ENCODE assay signal across 8 cellular contexts in the genomic region with DNA sequence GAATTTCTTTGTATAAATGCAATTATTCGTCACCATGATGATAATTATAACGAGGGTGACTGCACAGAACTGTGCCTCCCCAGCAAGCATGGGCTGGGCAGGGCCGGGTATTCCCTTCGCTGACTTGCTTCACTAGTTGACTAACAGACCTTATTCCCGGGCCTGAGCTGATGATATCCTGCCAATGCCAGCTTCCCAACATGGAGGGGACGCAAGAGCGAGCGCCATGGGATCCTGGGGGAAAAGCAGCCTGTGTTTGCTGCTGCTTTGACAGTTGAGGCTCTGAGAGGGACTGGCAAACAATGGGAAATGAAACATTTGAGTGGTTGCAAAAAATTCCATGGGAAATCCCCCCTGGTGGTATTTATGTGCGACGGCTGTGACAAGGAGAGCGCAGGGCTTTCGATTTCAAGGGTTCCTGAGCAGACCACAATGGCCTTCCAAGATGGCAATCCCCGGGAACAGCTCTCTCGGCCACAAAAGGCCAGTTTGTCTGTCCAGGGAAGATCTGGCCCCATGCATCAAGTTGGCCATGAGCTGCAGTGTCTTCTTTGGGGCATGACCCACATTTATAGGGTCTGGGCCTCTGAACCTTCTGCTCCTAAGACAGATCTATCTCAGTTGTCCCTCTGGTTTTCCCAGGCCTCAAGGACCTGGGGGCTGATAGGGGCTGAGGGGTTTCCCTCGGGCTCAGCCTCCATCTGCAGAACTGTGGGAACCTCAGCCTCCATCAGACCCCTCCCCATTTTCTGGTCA. TPM values are rescaled to one million over a fixed set of nuclear protein-coding genes. Genes with fewer than 3 reads are reported as not detected.
DNase-seq lines count a peak whose midpoint lies in the region; ATAC-seq and TF ChIP-seq lines count a peak whose summit lies in the region.

No MANE protein-coding gene starts in this region.

- CTCF ChIA-PET in activated CD8-positive, alpha-beta memory T cell treated with anti-CD3 and anti-CD28 coated beads, Interleukin-2, amount 10 ng/mL, durations not matched to agents 7 days and 5 days (lab: Charles Lee): interaction anchor here (2.2 to 4.3 kb wide), 2 partner anchors 21 to 64 kb away, joined by 4 to 23 read pairs; a partner anchor contains a TSS
- CTCF ChIA-PET in WTC11 (lab: Charles Lee): no interaction called here

- H3K36me3 Mint-ChIP-seq in activated CD8-positive, alpha-beta memory T cell treated with anti-CD3 and anti-CD28 coated beads, Interleukin-2, amount 10 ng/mL, durations not matched to agents 7 days and 5 days: peaks cover 4% of the 10 kb centered on the region
- H3K36me3 Mint-ChIP-seq in WTC11: no peaks in the 10 kb centered on the region

- H3K27ac Mint-ChIP-seq in activated CD8-positive, alpha-beta memory T cell treated with anti-CD3 and anti-CD28 coated beads, Interleukin-2, amount 10 ng/mL, durations not matched to agents 7 days and 5 days: peak overlapping the region; percentile 81
- peak overlapping the region; percentile 54; the same call in 1 of the 2 replicates for H3K27ac Mint-ChIP-seq in WTC11
- peak overlapping the region in 1 of 2 donors; percentile 69 for H3K27ac Mint-ChIP-seq in stimulated activated naive CD8-positive, alpha-beta T cell treated with anti-CD3 and anti-CD28 coated beads, Interleukin-15, amount 100 ng/mL, for 72 hours

- no peak for DNase-seq in activated CD8-positive, alpha-beta memory T cell treated with anti-CD3 and anti-CD28 coated beads, Interleukin-2, amount 10 ng/mL, durations not matched to agents 7 days and 5 days
- DNase-seq in activated CD8-positive, alpha-beta memory T cell treated with anti-CD3 and anti-CD28 coated beads, Interleukin-2, amount 50 U/mL, for 48 hours: no peak
- no peak for DNase-seq in WTC11 (ENCODE audit: low spot score)
- no peak for DNase-seq in stimulated activated naive CD8-positive, alpha-beta T cell treated with anti-CD3 and anti-CD28 coated beads, Interleukin-15, amount 100 ng/mL, for 72 hours
- DNase-seq in amygdala (lab: John Stamatoyannopoulos, UW): no peak
- no peak for DNase-seq in NCI-H1694 treated with DMSO at 0.1 percent for 48 hours (lab: John Stamatoyannopoulos, UW)

- peaks cover 48% of the 10 kb centered on the region for H3K4me1 Mint-ChIP-seq in activated CD8-positive, alpha-beta memory T cell treated with anti-CD3 and anti-CD28 coated beads, Interleukin-2, amount 10 ng/mL, durations not matched to agents 7 days and 5 days
- peaks cover 63% of the 10 kb centered on the region for H3K4me1 Mint-ChIP-seq in WTC11
- peaks cover 70% of the 10 kb centered on the region for H3K4me1 Mint-ChIP-seq in stimulated activated naive CD8-positive, alpha-beta T cell treated with anti-CD3 and anti-CD28 coated beads, Interleukin-15, amount 100 ng/mL, for 72 hours

- peak overlapping the region; percentile 33 for H3K4me3 Mint-ChIP-seq in activated CD8-positive, alpha-beta memory T cell treated with anti-CD3 and anti-CD28 coated beads, Interleukin-2, amount 10 ng/mL, durations not matched to agents 7 days and 5 days
- no peak overlapping the region for H3K4me3 Mint-ChIP-seq in WTC11
- peak overlapping the region; percentile 71 to 73 for H3K4me3 Mint-ChIP-seq in stimulated activated naive CD8-positive, alpha-beta T cell treated with anti-CD3 and anti-CD28 coated beads, Interleukin-15, amount 100 ng/mL, for 72 hours

- ATAC-seq in activated CD8-positive, alpha-beta memory T cell treated with anti-CD3 and anti-CD28 coated beads, Interleukin-2, amount 10 ng/mL, durations not matched to agents 7 days and 5 days: no peak
- ATAC-seq in HG02798 (IDR thresholded peaks at IDR 0.05; ENCODE audit: poor library complexity, unreplicated experiment) (peak; percentile 30), WTC11 (no peak), GM18858 (IDR thresholded peaks at IDR 0.05; ENCODE audit: unreplicated experiment) (no peak)
- peak; percentile 23 for ATAC-seq in stimulated activated naive CD8-positive, alpha-beta T cell treated with anti-CD3 and anti-CD28 coated beads, Interleukin-15, amount 100 ng/mL, for 72 hours

- TF ChIP-seq CTCF in WTC11 (IDR thresholded peaks at IDR 0.05): no peak

- peaks cover 2% of the 10 kb centered on the region for H3K27me3 Mint-ChIP-seq in activated CD8-positive, alpha-beta memory T cell treated with anti-CD3 and anti-CD28 coated beads, Interleukin-2, amount 10 ng/mL, durations not matched to agents 7 days and 5 days
- H3K27me3 Mint-ChIP-seq in WTC11 (ENCODE audit: low read depth): 0 out of 2 replicates have a peak, but pooled peaks cover 3% of the 10 kb centered on the region
- H3K27me3 Mint-ChIP-seq in stimulated activated naive CD8-positive, alpha-beta T cell treated with anti-CD3 and anti-CD28 coated beads, Interleukin-15, amount 100 ng/mL, for 72 hours: no peaks in the 10 kb centered on the region

- POLR2A ChIA-PET in WTC11 (lab: Charles Lee): no interaction called here

- no peaks in the 10 kb centered on the region for H3K9me3 Mint-ChIP-seq in activated CD8-positive, alpha-beta memory T cell treated with anti-CD3 and anti-CD28 coated beads, Interleukin-2, amount 10 ng/mL, durations not matched to agents 7 days and 5 days (ENCODE audit: low read depth)
- no peaks in the 10 kb centered on the region for H3K9me3 Mint-ChIP-seq in WTC11
- H3K9me3 Mint-ChIP-seq in stimulated activated naive CD8-positive, alpha-beta T cell treated with anti-CD3 and anti-CD28 coated beads, Interleukin-15, amount 100 ng/mL, for 72 hours: no peaks in the 10 kb centered on the region

TF ChIP-seq in WTC11, 78 proteins besides CTCF, POLR2A, EP300 and RAD21:
- TF ChIP-seq ZNF232 (CRISPR knock-in tag; IDR thresholded peaks at IDR 0.05) (no peak), JAZF1 (CRISPR knock-in tag; IDR thresholded peaks at IDR 0.05) (no peak), ESRRA (CRISPR knock-in tag; IDR thresholded peaks at IDR 0.05; ENCODE audit: borderline replicate concordance) (no peak), PRRX2 (CRISPR knock-in tag; IDR thresholded peaks at IDR 0.05) (no peak), ZNF121 (CRISPR knock-in tag; IDR thresholded peaks at IDR 0.05) (no peak), ELF4 (CRISPR knock-in tag; IDR thresholded peaks at IDR 0.05; ENCODE audit: low read depth) (no peak), ETV6 (CRISPR knock-in tag; IDR thresholded peaks at IDR 0.05) (no peak), ZBTB21 (CRISPR knock-in tag; IDR thresholded peaks at IDR 0.05; ENCODE audit: borderline replicate concordance) (no peak)
- TF ChIP-seq, protein P1, sequence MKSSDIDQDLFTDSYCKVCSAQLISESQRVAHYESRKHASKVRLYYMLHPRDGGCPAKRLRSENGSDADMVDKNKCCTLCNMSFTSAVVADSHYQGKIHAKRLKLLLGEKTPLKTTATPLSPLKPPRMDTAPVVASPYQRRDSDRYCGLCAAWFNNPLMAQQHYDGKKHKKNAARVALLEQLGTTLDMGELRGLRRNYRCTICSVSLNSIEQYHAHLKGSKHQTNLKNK (CRISPR knock-in tag; IDR thresholded peaks at IDR 0.05): no peak
- TF ChIP-seq, protein P2, sequence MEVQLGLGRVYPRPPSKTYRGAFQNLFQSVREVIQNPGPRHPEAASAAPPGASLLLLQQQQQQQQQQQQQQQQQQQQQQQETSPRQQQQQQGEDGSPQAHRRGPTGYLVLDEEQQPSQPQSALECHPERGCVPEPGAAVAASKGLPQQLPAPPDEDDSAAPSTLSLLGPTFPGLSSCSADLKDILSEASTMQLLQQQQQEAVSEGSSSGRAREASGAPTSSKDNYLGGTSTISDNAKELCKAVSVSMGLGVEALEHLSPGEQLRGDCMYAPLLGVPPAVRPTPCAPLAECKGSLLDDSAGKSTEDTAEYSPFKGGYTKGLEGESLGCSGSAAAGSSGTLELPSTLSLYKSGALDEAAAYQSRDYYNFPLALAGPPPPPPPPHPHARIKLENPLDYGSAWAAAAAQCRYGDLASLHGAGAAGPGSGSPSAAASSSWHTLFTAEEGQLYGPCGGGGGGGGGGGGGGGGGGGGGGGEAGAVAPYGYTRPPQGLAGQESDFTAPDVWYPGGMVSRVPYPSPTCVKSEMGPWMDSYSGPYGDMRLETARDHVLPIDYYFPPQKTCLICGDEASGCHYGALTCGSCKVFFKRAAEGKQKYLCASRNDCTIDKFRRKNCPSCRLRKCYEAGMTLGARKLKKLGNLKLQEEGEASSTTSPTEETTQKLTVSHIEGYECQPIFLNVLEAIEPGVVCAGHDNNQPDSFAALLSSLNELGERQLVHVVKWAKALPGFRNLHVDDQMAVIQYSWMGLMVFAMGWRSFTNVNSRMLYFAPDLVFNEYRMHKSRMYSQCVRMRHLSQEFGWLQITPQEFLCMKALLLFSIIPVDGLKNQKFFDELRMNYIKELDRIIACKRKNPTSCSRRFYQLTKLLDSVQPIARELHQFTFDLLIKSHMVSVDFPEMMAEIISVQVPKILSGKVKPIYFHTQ (CRISPR knock-in tag; IDR thresholded peaks at IDR 0.05): no peak

RNA-seq across cellular contexts. Expression of a gene that starts 21.9 kb away (rescaled TPM):
- 1 to 10 TPM in 1 of 2 experiments, under 1 TPM in 1; 0.54 to 1.7 TPM for total RNA-seq in activated CD8-positive, alpha-beta memory T cell treated with anti-CD3 and anti-CD28 coated beads, Interleukin-2, amount 10 ng/mL, durations not matched to agents 7 days and 5 days
- 2.2 to 3.0 TPM (median 2.5 TPM) in 3 replicates for total RNA-seq in WTC11 (2021)

Comparison
In these comparisons a context has a peak if more than half of its experiments do, and no peak if none do; other contexts are left out.
1. ATAC-seq: peak in HG02798 (single experiment) and stimulated activated naive CD8-positive, alpha-beta T cell treated with anti-CD3 and anti-CD28 coated beads, Interleukin-15, amount 100 ng/mL, for 72 hours (single experiment); none in activated CD8-positive, alpha-beta memory T cell treated with anti-CD3 and anti-CD28 coated beads, Interleukin-2, amount 10 ng/mL, durations not matched to agents 7 days and 5 days (single experiment), WTC11 (single experiment) and GM18858 (single experiment).